1 cellular context compared by ENCODE assay signal in the genomic region with DNA sequence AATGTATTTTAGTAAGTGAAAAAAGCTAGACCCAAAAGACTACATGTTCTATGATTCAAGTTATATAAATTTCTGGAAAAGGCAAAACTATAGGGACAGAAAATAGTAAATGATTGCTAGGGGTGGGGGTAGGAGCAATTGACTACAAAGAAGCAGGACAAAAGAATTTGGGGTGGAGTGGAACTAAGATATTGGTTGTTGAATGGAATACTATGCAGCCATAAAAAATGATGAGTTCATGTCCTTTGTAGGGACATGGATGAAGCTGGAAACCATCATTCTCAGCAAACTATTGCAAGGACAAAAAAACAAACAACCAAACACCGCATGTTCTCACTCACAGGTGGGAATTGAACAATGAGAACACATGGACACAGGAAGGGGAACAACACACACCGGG. TPM values are rescaled to one million over a fixed set of nuclear protein-coding genes. Genes with fewer than 3 reads are reported as not detected.
"Had no signal": no experiment of that assay in that cellular context is flagged by ENCODE, and none has a peak within 500 bp of the region (broad histone marks: within the 10 kb centered on the region; RNA-seq: fewer than 3 reads in every experiment).

No MANE protein-coding gene starts in this region.

RNA-seq across cellular contexts. Expression of gene SAXO2, which starts 25.6 kb away (rescaled TPM):
- total RNA-seq: IMR-90 had no signal
